ENCODE assay signal across 11 cellular contexts in genomic region chr11:952406-953385, GRCh38. TPM values are rescaled to one million over a fixed set of nuclear protein-coding genes. Genes with fewer than 3 reads are reported as not detected.
DNase-seq lines count a peak whose midpoint lies in the region; TF ChIP-seq lines count a peak whose summit lies in the region.
"Had no signal": no experiment of that assay in that cellular context is flagged by ENCODE, and none has a peak within 500 bp of the region (broad histone marks: within the 10 kb centered on the region; RNA-seq: fewer than 3 reads in every experiment).

No MANE protein-coding gene starts in this region.

- H3K9ac ChIP-seq in BLaER1 treated with 17β-estradiol and CSF1 and Interleukin-3, amounts not matched to agents 10 nM and 100 nM: 0 out of 22 replicates have a peak overlapping the region, but pooled peaks of 2 of the 11 experiments have one; percentile 9 to 45
- H3K9ac ChIP-seq in mucosa of rectum (ENCODE audit: low read depth in 1 of 2, low read length in 2 of 2): peak overlapping the region in 1 of 2 donors; percentile 1

- H3K27me3 ChIP-seq in BLaER1 treated with 17β-estradiol and CSF1 and Interleukin-3, amounts not matched to agents 10 nM and 100 nM: no peaks in the 10 kb centered on the region
- H3K27me3 ChIP-seq in mucosa of rectum (ENCODE audit: control insufficient read depth in 2 of 2, insufficient read depth in 2 of 2, low read length in 2 of 2): no peaks in the 10 kb centered on the region

- DNase-seq in SK-MEL-5 (ENCODE audit: low read depth, low spot score) (peak; percentile 54), fibroblast of pulmonary artery (ENCODE audit: low read depth) (peak; percentile 36), NCI-H774 (lab: John Stamatoyannopoulos, UW) (no peak), GF-D8 (lab: John Stamatoyannopoulos, UW) (no peak), NCI-H2171 (lab: John Stamatoyannopoulos, UW) (no peak), KBM-7 (no peak)
- DNase-seq: activated CD8-positive, alpha-beta memory T cell treated with anti-CD3 and anti-CD28 coated beads, Interleukin-2, amount 50 U/mL, for 4 hours; immature natural killer cell; NCI-H1930 had no signal

- H3K4me2 ChIP-seq in BLaER1 treated with 17β-estradiol and CSF1 and Interleukin-3, amounts not matched to agents 10 nM and 100 nM: peak overlapping the region; percentile 52 to 78 (median 70); a peak in 17 of 22 replicates

- peaks cover 34 to 50% (median 46%) of the 10 kb centered on the region in 10 experiments for H3K4me1 ChIP-seq in BLaER1 treated with 17β-estradiol and CSF1 and Interleukin-3, amounts not matched to agents 10 nM and 100 nM
- peaks cover 32 to 38% of the 10 kb centered on the region in 2 donors for H3K4me1 ChIP-seq in mucosa of rectum (ENCODE audit: control insufficient read depth in 2 of 2, insufficient read depth in 2 of 2, low read length in 2 of 2)

- peaks cover 22 to 27% (median 24%) of the 10 kb centered on the region in 11 experiments for H3K9me3 ChIP-seq in BLaER1 treated with 17β-estradiol and CSF1 and Interleukin-3, amounts not matched to agents 10 nM and 100 nM (replicated peaks in 1 of 11)
- H3K9me3 ChIP-seq in mucosa of rectum (ENCODE audit: control insufficient read depth in 2 of 2, low read length in 2 of 2): no peaks in the 10 kb centered on the region

- H3K27ac ChIP-seq in BLaER1 treated with 17β-estradiol and CSF1 and Interleukin-3, amounts not matched to agents 10 nM and 100 nM: no peak overlapping the region
- H3K27ac ChIP-seq in mucosa of rectum (ENCODE audit: low read depth in 2 of 2, low read length in 2 of 2): peak overlapping the region; percentile 65 to 73

- TF ChIP-seq CTCF in fibroblast of pulmonary artery (IDR thresholded peaks at IDR 0.05; ENCODE audit: low read length, missing control alignments): no peak

- in situ Hi-C loops in SK-MEL-5 (cut with HindIII; ENCODE audit: low pct_unique_long_range_greater_than_20kb, low sequenced_read_pairs) (no loop called here), KBM-7 (cut with MboI; ENCODE audit: low pct_unique_long_range_greater_than_20kb, low sequenced_read_pairs) (no loop called here)

- peaks cover 38 to 85% (median 51%) of the 10 kb centered on the region in 11 experiments for H3K36me3 ChIP-seq in BLaER1 treated with 17β-estradiol and CSF1 and Interleukin-3, amounts not matched to agents 10 nM and 100 nM
- H3K36me3 ChIP-seq in mucosa of rectum (ENCODE audit: control insufficient read depth in 2 of 2, insufficient read depth in 2 of 2, low read length in 2 of 2): peaks cover 0 to 2% of the 10 kb centered on the region in 2 donors

- H3K4me3 ChIP-seq in BLaER1 treated with 17β-estradiol and CSF1 and Interleukin-3, amounts not matched to agents 10 nM and 100 nM: no peak overlapping the region
- H3K4me3 ChIP-seq in fibroblast of pulmonary artery (replicated peaks; ENCODE audit: low read depth, low read length) (no peak overlapping the region), mucosa of rectum (ENCODE audit: low read length in 2 of 2) (peak overlapping the region in 1 of 2 donors; percentile 35)

- H4K20me1 ChIP-seq in BLaER1 treated with 17β-estradiol and CSF1 and Interleukin-3, amounts not matched to agents 10 nM and 100 nM: peaks cover 63 to 99% (median 71%) of the 10 kb centered on the region in 11 experiments

RNA-seq across cellular contexts. Expression of gene AP2A2, which starts 27.0 kb away (rescaled TPM):
- total RNA-seq in SK-MEL-5 (2014; rRNA removed; shearing (Covaris generic)): 14.6 and 16.2 TPM in 2 replicates
- polyA plus RNA-seq in SK-MEL-5 (2015; cell fraction: cytosol; rRNA removed): 31.1 and 58.9 TPM in 2 replicates
- 94.3 and 150 TPM in 2 replicates for polyA plus RNA-seq in SK-MEL-5 (2015; cell fraction: nucleus; rRNA removed)

RNA-seq across cellular contexts. Expression of gene CHID1, which starts 42.1 kb away (rescaled TPM):
- total RNA-seq in SK-MEL-5 (2014; rRNA removed; shearing (Covaris generic)): 21.8 and 31.0 TPM in 2 replicates
- 248 and 307 TPM in 2 replicates for polyA plus RNA-seq in SK-MEL-5 (2015; cell fraction: cytosol; rRNA removed)
- 47.5 and 57.7 TPM in 2 replicates for polyA plus RNA-seq in SK-MEL-5 (2015; cell fraction: nucleus; rRNA removed)

Comparison
In these comparisons a context has a peak if more than half of its experiments do, and no peak if none do; other contexts are left out.
1. H3K27ac ChIP-seq: peak in mucosa of rectum (2 of 2); none in BLaER1 treated with 17β-estradiol and CSF1 and Interleukin-3, amounts not matched to agents 10 nM and 100 nM (0 of 11).
2. DNase-seq: peak in SK-MEL-5 (single experiment) and fibroblast of pulmonary artery (single experiment); none in NCI-H774 (single experiment), GF-D8 (single experiment), NCI-H2171 (single experiment) and KBM-7 (single experiment).